9 cellular contexts compared by ENCODE assay signal in the genomic region with DNA sequence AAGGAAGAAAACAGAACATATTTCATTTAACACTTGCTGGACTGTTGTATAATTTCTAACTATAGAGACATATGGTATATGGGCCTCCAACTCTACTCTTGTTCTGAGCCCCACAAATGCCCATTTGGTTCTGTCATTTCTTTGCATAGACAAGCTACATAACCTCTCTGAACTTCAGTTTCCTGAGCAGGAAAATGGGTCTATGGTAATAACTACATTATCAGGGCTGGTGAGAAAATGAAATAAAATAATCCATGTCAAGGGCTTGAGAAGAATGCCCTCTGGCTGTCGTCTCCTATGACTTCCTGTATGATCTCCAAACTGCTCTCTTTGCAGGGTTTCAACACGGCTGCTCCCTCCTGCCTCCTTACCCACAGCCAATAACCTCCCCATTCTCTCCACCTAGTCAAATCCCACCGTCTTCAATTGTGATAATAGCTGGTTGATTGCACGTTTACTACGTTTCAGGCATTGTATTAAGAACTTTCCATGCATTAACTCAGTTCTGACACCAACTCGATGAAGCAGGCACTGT. TPM values are rescaled to one million over a fixed set of nuclear protein-coding genes. Genes with fewer than 3 reads are reported as not detected.
A peak's percentile ranks its signal among the peaks of the same experiment; 100 is the strongest.
DNase-seq lines count a peak whose midpoint lies in the region; ATAC-seq and TF ChIP-seq lines count a peak whose summit lies in the region.
"Had no signal": no experiment of that assay in that cellular context is flagged by ENCODE, and none has a peak within 500 bp of the region (broad histone marks: within the 10 kb centered on the region; RNA-seq: fewer than 3 reads in every experiment).

No MANE protein-coding gene starts in this region.

- peak; percentile 76 for DNase-seq in DMS53 (lab: John Stamatoyannopoulos, UW)
- DNase-seq in DMS53 treated with DMSO at 0.1 percent for 48 hours (lab: John Stamatoyannopoulos, UW; ENCODE audit: unreplicated experiment): no peak
- no peak for DNase-seq in T-helper 17 cell
- DNase-seq in hepatocyte (ENCODE audit: low spot score): peak; percentile 45
- DNase-seq in cortex of kidney (lab: John Stamatoyannopoulos, UW): no peak
- no peak for DNase-seq in stimulated activated CD4-positive, alpha-beta T cell treated with anti-CD3 and anti-CD28 coated beads, Interleukin-2, amount 100 ng/mL, for 48 hours

- peak overlapping the region; percentile 97 for H3K27ac ChIP-seq in hepatocyte
- H3K27ac ChIP-seq: 22Rv1 had no signal

- H3K36me3 Mint-ChIP-seq in T-helper 17 cell (ENCODE audit: low read depth): no peaks in the 10 kb centered on the region
- no peaks in the 10 kb centered on the region for H3K36me3 Mint-ChIP-seq in stimulated activated memory B cell treated with anti-CD40 and anti-IgM and Interleukin-4, amounts not matched to agents 10 μg/mL and 1 μg/mL and 100 μg/mL, for 72 hours

- peaks cover 5% of the 10 kb centered on the region for H3K9me3 Mint-ChIP-seq in stimulated activated memory B cell treated with anti-CD40 and anti-IgM and Interleukin-4, amounts not matched to agents 10 μg/mL and 1 μg/mL and 100 μg/mL, for 72 hours

- peak overlapping the region; percentile 80 for H3K4me2 ChIP-seq in hepatocyte

- H3K4me3 ChIP-seq in hepatocyte: peak overlapping the region; percentile 15

- no peaks in the 10 kb centered on the region for H4K20me1 ChIP-seq in hepatocyte (ENCODE audit: insufficient read depth, poor library complexity, severe bottlenecking)

- ATAC-seq in T-helper 17 cell: no peak
- ATAC-seq in stimulated activated memory B cell treated with anti-CD40 and anti-IgM and Interleukin-4, amounts not matched to agents 10 μg/mL and 1 μg/mL and 100 μg/mL, for 72 hours: no peak
- ATAC-seq in HG03342 (IDR thresholded peaks at IDR 0.05; ENCODE audit: unreplicated experiment): no peak

- H3K27ac Mint-ChIP-seq in T-helper 17 cell: peak overlapping the region; percentile 41
- peak overlapping the region; percentile 53 for H3K27ac Mint-ChIP-seq in stimulated activated memory B cell treated with anti-CD40 and anti-IgM and Interleukin-4, amounts not matched to agents 10 μg/mL and 1 μg/mL and 100 μg/mL, for 72 hours

- H3K27me3 Mint-ChIP-seq in T-helper 17 cell: peaks cover 4% of the 10 kb centered on the region
- H3K27me3 Mint-ChIP-seq in stimulated activated memory B cell treated with anti-CD40 and anti-IgM and Interleukin-4, amounts not matched to agents 10 μg/mL and 1 μg/mL and 100 μg/mL, for 72 hours: no peaks in the 10 kb centered on the region

- peak overlapping the region; percentile 28 for H3K4me3 Mint-ChIP-seq in T-helper 17 cell
- no peak overlapping the region for H3K4me3 Mint-ChIP-seq in stimulated activated memory B cell treated with anti-CD40 and anti-IgM and Interleukin-4, amounts not matched to agents 10 μg/mL and 1 μg/mL and 100 μg/mL, for 72 hours

- H3K9me3 ChIP-seq in T-helper 17 cell (ENCODE audit: control insufficient read depth, low read length, poor library complexity, severe bottlenecking) (no peaks in the 10 kb centered on the region), hepatocyte (ENCODE audit: low read depth) (no peaks in the 10 kb centered on the region)

- 8% methylated on average over 6 of the region's 6 CpGs for WGBS in hepatocyte (ENCODE audit: low lambda C conversion rate, missing lambda C conversion rate)

- H3K36me3 ChIP-seq in hepatocyte (replicated peaks; ENCODE audit: insufficient read depth, low read depth): no peaks in the 10 kb centered on the region

- peak overlapping the region; percentile 33 for H2AFZ ChIP-seq in hepatocyte

- H3K79me2 ChIP-seq in hepatocyte: peaks cover 4% of the 10 kb centered on the region

- H3K27me3 ChIP-seq in hepatocyte: no peaks in the 10 kb centered on the region

- H3K4me1 Mint-ChIP-seq in T-helper 17 cell: peaks cover 10% of the 10 kb centered on the region
- H3K4me1 Mint-ChIP-seq in stimulated activated memory B cell treated with anti-CD40 and anti-IgM and Interleukin-4, amounts not matched to agents 10 μg/mL and 1 μg/mL and 100 μg/mL, for 72 hours: peaks cover 13% of the 10 kb centered on the region

- H3K9me2 ChIP-seq in hepatocyte (replicated peaks; ENCODE audit: insufficient read depth): no peaks in the 10 kb centered on the region

- TF ChIP-seq CTCF in hepatocyte (IDR thresholded peaks at IDR 0.05; ENCODE audit: poor library complexity): peak; percentile 28

- H3K4me1 ChIP-seq in hepatocyte (ENCODE audit: insufficient read depth): peaks cover 11% of the 10 kb centered on the region

RNA-seq across cellular contexts. Expression of a gene that starts 12.0 kb away (rescaled TPM):
- total RNA-seq in T-helper 17 cell: 10 to 100 TPM; 15.6 to 18.9 TPM
- 27.4 and 30.0 TPM in 2 replicates for total RNA-seq in hepatocyte
- 22.8 and 29.0 TPM in 2 replicates for polyA plus RNA-seq in hepatocyte

RNA-seq across cellular contexts. Expression of a gene that starts 16.0 kb away (rescaled TPM):
- total RNA-seq in T-helper 17 cell (1 to 10 TPM; 5.2 to 8.3 TPM), hepatocyte (6.3 and 6.9 TPM in 2 replicates)
- polyA plus RNA-seq in hepatocyte: 15.4 and 16.2 TPM in 2 replicates

RNA-seq across cellular contexts. Expression of a gene that starts 18.8 kb away (rescaled TPM):
- total RNA-seq in T-helper 17 cell: 1 to 10 TPM; 2.4 to 2.7 TPM
- 2.9 and 3.5 TPM in 2 replicates for total RNA-seq in hepatocyte
- polyA plus RNA-seq in hepatocyte: 10.6 and 14.0 TPM in 2 replicates

RNA-seq across cellular contexts. Expression of a gene that starts 37.5 kb away (rescaled TPM):
- total RNA-seq in T-helper 17 cell: under 1 TPM; 0.62 to 0.89 TPM
- 29.8 and 32.0 TPM in 2 replicates for total RNA-seq in hepatocyte
- 65.3 and 68.1 TPM in 2 replicates for polyA plus RNA-seq in hepatocyte

RNA-seq across cellular contexts. Expression of a gene that starts 51.8 kb away (rescaled TPM):
- not detected for total RNA-seq in T-helper 17 cell
- not detected in 2 replicates for total RNA-seq in hepatocyte
- not detected in 2 replicates for polyA plus RNA-seq in hepatocyte

Comparison
In these comparisons a context has a peak if more than half of its experiments do, and no peak if none do; other contexts are left out.
1. DNase-seq: peak in DMS53 (single experiment) and hepatocyte (single experiment); none in DMS53 treated with DMSO at 0.1 percent for 48 hours (single experiment), T-helper 17 cell (0 of 3), cortex of kidney (single experiment) and stimulated activated CD4-positive, alpha-beta T cell treated with anti-CD3 and anti-CD28 coated beads, Interleukin-2, amount 100 ng/mL, for 48 hours (0 of 2).